ENCODE assay signal across 8 cellular contexts in genomic region chr10:4326647-4327046, GRCh38.
"Had no signal": no experiment of that assay in that cellular context is flagged by ENCODE, and none has a peak within 500 bp of the region (broad histone marks: within the 10 kb centered on the region; RNA-seq: fewer than 3 reads in every experiment).

No MANE protein-coding gene starts in this region.

- H2AFZ ChIP-seq: GM23338 had no signal

- H3K27ac ChIP-seq: HL-60 had no signal

- DNase-seq: H9, HCEC 1CT, HFFc6, KG1 had no signal

- ATAC-seq: GM23338, HepG2, K562 had no signal

- H3K4me3 ChIP-seq: GM23338, K562 had no signal

- H3K4me2 ChIP-seq: GM23338 had no signal
